20 cellular contexts compared by ENCODE assay signal in the genomic region with DNA sequence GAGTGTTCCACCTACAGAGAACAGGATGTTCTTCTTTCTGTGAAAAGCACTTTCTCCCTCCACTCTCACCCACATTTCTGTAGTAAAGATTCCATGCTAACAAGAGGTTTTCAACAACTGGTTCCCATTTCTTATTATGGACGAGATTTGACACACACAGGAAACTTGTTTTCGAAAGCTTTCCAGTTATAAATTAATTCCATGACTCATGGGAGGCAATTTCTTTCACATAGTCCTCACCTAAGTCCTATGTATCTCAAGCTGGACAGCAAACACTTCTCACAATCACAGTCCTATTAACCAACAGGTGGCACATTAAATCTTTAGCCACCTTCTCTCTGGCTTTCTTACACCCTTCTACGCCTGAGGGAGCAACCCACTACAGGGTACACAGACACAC. TPM values are rescaled to one million over a fixed set of nuclear protein-coding genes. Genes with fewer than 3 reads are reported as not detected.
DNase-seq lines count a peak whose midpoint lies in the region; ATAC-seq, FAIRE-seq and TF ChIP-seq lines count a peak whose summit lies in the region.
"Had no signal": no experiment of that assay in that cellular context is flagged by ENCODE, and none has a peak within 500 bp of the region (broad histone marks: within the 10 kb centered on the region; RNA-seq: fewer than 3 reads in every experiment).

No MANE protein-coding gene starts in this region.

- 67 to 78% methylated on average over 3 of the region's 3 CpGs for WGBS in endodermal cell (ENCODE audit: insufficient coverage in 1 of 2, insufficient read length in 1 of 2), 2 experiments

- TF ChIP-seq CTCF in colonic mucosa (IDR thresholded peaks at IDR 0.05) (no peak), lower lobe of right lung (IDR thresholded peaks at IDR 0.05) (no peak), endodermal cell (conservative IDR thresholded peaks at IDR 0.05) (no peak)

- no peak for FAIRE-seq in urothelium cell line (lab: Jason Lieb, UNC)
- FAIRE-seq: HTR-8/SVneo had no signal

- H3K9ac ChIP-seq in colonic mucosa (ENCODE audit: low read depth in 2 of 2, low read length in 2 of 2) (peak overlapping the region in 1 of 2 donors; percentile 70), endodermal cell (ENCODE audit: extremely low read depth, low read length, poor library complexity, severe bottlenecking) (no peak overlapping the region)

- peak overlapping the region; percentile 58 for H3K27ac ChIP-seq in colonic mucosa
- peak overlapping the region; percentile 31 for H3K27ac ChIP-seq in lower lobe of right lung
- no peak overlapping the region for H3K27ac ChIP-seq in endodermal cell (ENCODE audit: low read depth, low read length)
- H3K27ac ChIP-seq: ascending aorta had no signal

- H3K9me3 ChIP-seq in colonic mucosa = no peaks in the 10 kb centered on the region
- no peaks in the 10 kb centered on the region for H3K9me3 ChIP-seq in lower lobe of right lung
- H3K9me3 ChIP-seq in endodermal cell (ENCODE audit: control insufficient read depth, low read length) = no peaks in the 10 kb centered on the region
- H3K9me3 ChIP-seq: ascending aorta had no signal

- ATAC-seq in lower lobe of right lung = peak; percentile 82 to 89
- no peak for ATAC-seq in HG02678 (IDR thresholded peaks at IDR 0.05; ENCODE audit: unreplicated experiment)
- no peak for ATAC-seq in activated CD4-positive, CD25-positive, alpha-beta regulatory T cell treated with anti-CD3 and anti-CD28 coated beads, Interleukin-2, amount 50 U/mL, for 24 hours
- ATAC-seq: natural killer cell treated with Interleukin-12 subunit alpha and Interleukin-12 subunit beta and Interleukin-15 and Interleukin-18, amount 100 ng/mL, for 72 hours; stimulated activated effector memory CD8-positive, alpha-beta T cell treated with anti-CD3 and anti-CD28 coated beads, Interleukin-12 subunit alpha, Interleukin-12 subunit beta, amount 100 ng/mL, for 72 hours had no signal

- no peaks in the 10 kb centered on the region for H3K27me3 ChIP-seq in colonic mucosa
- H3K27me3 ChIP-seq in lower lobe of right lung (ENCODE audit: low read depth) = no peaks in the 10 kb centered on the region
- H3K27me3 ChIP-seq in endodermal cell (ENCODE audit: control insufficient read depth, insufficient read depth, low read length, poor library complexity, severe bottlenecking) = no peaks in the 10 kb centered on the region
- H3K27me3 ChIP-seq: ascending aorta had no signal

- peaks cover 10% of the 10 kb centered on the region for H3K4me1 ChIP-seq in colonic mucosa
- no peaks in the 10 kb centered on the region for H3K4me1 ChIP-seq in lower lobe of right lung
- no peaks in the 10 kb centered on the region for H3K4me1 ChIP-seq in endodermal cell (ENCODE audit: control insufficient read depth, insufficient read depth, low read length)
- H3K4me1 ChIP-seq: ascending aorta had no signal

- intact Hi-C loops in colonic mucosa (cut with DNase I) (no loop called here), lower lobe of right lung (cut with DNase I) (no loop called here)

- H3K36me3 Mint-ChIP-seq in endodermal cell (ENCODE audit: low read depth) = no peaks in the 10 kb centered on the region
- H3K36me3 Mint-ChIP-seq: natural killer cell treated with Interleukin-12 subunit alpha and Interleukin-12 subunit beta and Interleukin-15 and Interleukin-18, amount 100 ng/mL, for 72 hours; stimulated activated effector memory CD8-positive, alpha-beta T cell treated with anti-CD3 and anti-CD28 coated beads, Interleukin-12 subunit alpha, Interleukin-12 subunit beta, amount 100 ng/mL, for 72 hours had no signal

- no peak overlapping the region for H3K27ac Mint-ChIP-seq in endodermal cell
- H3K27ac Mint-ChIP-seq: activated CD4-positive, alpha-beta memory T cell treated with anti-CD3 and anti-CD28 coated beads, Interleukin-2, amount 10 ng/mL, durations not matched to agents 7 days and 5 days; HFFc6; natural killer cell treated with Interleukin-12 subunit alpha and Interleukin-12 subunit beta and Interleukin-15 and Interleukin-18, amount 100 ng/mL, for 72 hours; stimulated activated effector memory CD8-positive, alpha-beta T cell treated with anti-CD3 and anti-CD28 coated beads, Interleukin-12 subunit alpha, Interleukin-12 subunit beta, amount 100 ng/mL, for 72 hours had no signal

- H3K4me3 Mint-ChIP-seq in endodermal cell = no peak overlapping the region
- H3K4me3 Mint-ChIP-seq: activated CD4-positive, alpha-beta memory T cell treated with anti-CD3 and anti-CD28 coated beads, Interleukin-2, amount 10 ng/mL, durations not matched to agents 7 days and 5 days; HFFc6; natural killer cell treated with Interleukin-12 subunit alpha and Interleukin-12 subunit beta and Interleukin-15 and Interleukin-18, amount 100 ng/mL, for 72 hours; stimulated activated effector memory CD8-positive, alpha-beta T cell treated with anti-CD3 and anti-CD28 coated beads, Interleukin-12 subunit alpha, Interleukin-12 subunit beta, amount 100 ng/mL, for 72 hours had no signal

- no peaks in the 10 kb centered on the region for H3K36me3 ChIP-seq in colonic mucosa
- no peaks in the 10 kb centered on the region for H3K36me3 ChIP-seq in lower lobe of right lung
- no peaks in the 10 kb centered on the region for H3K36me3 ChIP-seq in endodermal cell (ENCODE audit: control insufficient read depth, insufficient read depth, low read length)
- H3K36me3 ChIP-seq: ascending aorta had no signal

- no peaks in the 10 kb centered on the region for H3K9me3 Mint-ChIP-seq in endodermal cell
- H3K9me3 Mint-ChIP-seq: activated CD4-positive, alpha-beta memory T cell treated with anti-CD3 and anti-CD28 coated beads, Interleukin-2, amount 10 ng/mL, durations not matched to agents 7 days and 5 days; HFFc6; natural killer cell treated with Interleukin-12 subunit alpha and Interleukin-12 subunit beta and Interleukin-15 and Interleukin-18, amount 100 ng/mL, for 72 hours; stimulated activated effector memory CD8-positive, alpha-beta T cell treated with anti-CD3 and anti-CD28 coated beads, Interleukin-12 subunit alpha, Interleukin-12 subunit beta, amount 100 ng/mL, for 72 hours had no signal

- H3K4me3 ChIP-seq in colonic mucosa = no peak overlapping the region
- no peak overlapping the region for H3K4me3 ChIP-seq in lower lobe of right lung
- H3K4me3 ChIP-seq in endodermal cell (ENCODE audit: low read length) = no peak overlapping the region
- H3K4me3 ChIP-seq: ascending aorta had no signal

- H3K27me3 Mint-ChIP-seq in endodermal cell (ENCODE audit: insufficient read depth) = no peaks in the 10 kb centered on the region

- DNase-seq in DMS53 (lab: John Stamatoyannopoulos, UW) (peak; percentile 74), HT1080 (ENCODE audit: low read depth) (peak; percentile 15), colonic mucosa (no peak), lower lobe of right lung (no peak), endodermal cell (no peak), urothelium cell line (ENCODE audit: low spot score) (no peak)
- DNase-seq: activated CD4-positive, alpha-beta memory T cell treated with anti-CD3 and anti-CD28 coated beads, Interleukin-2, amount 10 ng/mL, durations not matched to agents 7 days and 5 days; C1 segment of cervical spinal cord; foreskin melanocyte; GDM1; HFFc6; NCI-H1048; NCI-H524 treated with DMSO at 0.1 percent for 48 hours; stimulated activated CD4-positive, alpha-beta T cell treated with anti-CD3 and anti-CD28 coated beads, Interleukin-4, amount 100 ng/mL, for 24 hours had no signal

- H3K4me1 Mint-ChIP-seq in endodermal cell = peaks cover 33% of the 10 kb centered on the region
- H3K4me1 Mint-ChIP-seq: activated CD4-positive, alpha-beta memory T cell treated with anti-CD3 and anti-CD28 coated beads, Interleukin-2, amount 10 ng/mL, durations not matched to agents 7 days and 5 days; stimulated activated effector memory CD8-positive, alpha-beta T cell treated with anti-CD3 and anti-CD28 coated beads, Interleukin-12 subunit alpha, Interleukin-12 subunit beta, amount 100 ng/mL, for 72 hours had no signal

RNA-seq across cellular contexts. Expression of a gene that starts 24.5 kb away (rescaled TPM):
- 0.84 and 3.1 TPM in 2 replicates for total RNA-seq in HT1080 (2014; rRNA removed; shearing (Covaris generic))
- 1.1 and 1.7 TPM in 2 replicates for polyA plus RNA-seq in HT1080 (2015; cell fraction: cytosol; rRNA removed)
- polyA plus RNA-seq in HT1080 (2015; cell fraction: nucleus; rRNA removed) = 0.96 and 1.7 TPM in 2 replicates
- 10 to 100 TPM; 39.9 to 42.2 TPM for total RNA-seq in colonic mucosa
- 85.1 TPM for total RNA-seq in lower lobe of right lung
- total RNA-seq in endodermal cell = 10 to 100 TPM; 16.7 to 23.2 TPM
- polyA plus RNA-seq in endodermal cell (2013, experiment 1 of 2) = 4.8 TPM
- polyA plus RNA-seq in endodermal cell (2013, experiment 2 of 2) = 4.7 TPM

Comparison
In these comparisons a context has a peak if more than half of its experiments do, and no peak if none do; other contexts are left out.
1. DNase-seq: peak in DMS53 (single experiment) and HT1080 (single experiment); none in colonic mucosa (single experiment), lower lobe of right lung (single experiment), endodermal cell (single experiment) and urothelium cell line (single experiment).
2. ATAC-seq: peak in lower lobe of right lung (2 of 2); none in HG02678 (single experiment) and activated CD4-positive, CD25-positive, alpha-beta regulatory T cell treated with anti-CD3 and anti-CD28 coated beads, Interleukin-2, amount 50 U/mL, for 24 hours (0 of 2).